ENCODE assay signal across 1 cellular context in the genomic region with DNA sequence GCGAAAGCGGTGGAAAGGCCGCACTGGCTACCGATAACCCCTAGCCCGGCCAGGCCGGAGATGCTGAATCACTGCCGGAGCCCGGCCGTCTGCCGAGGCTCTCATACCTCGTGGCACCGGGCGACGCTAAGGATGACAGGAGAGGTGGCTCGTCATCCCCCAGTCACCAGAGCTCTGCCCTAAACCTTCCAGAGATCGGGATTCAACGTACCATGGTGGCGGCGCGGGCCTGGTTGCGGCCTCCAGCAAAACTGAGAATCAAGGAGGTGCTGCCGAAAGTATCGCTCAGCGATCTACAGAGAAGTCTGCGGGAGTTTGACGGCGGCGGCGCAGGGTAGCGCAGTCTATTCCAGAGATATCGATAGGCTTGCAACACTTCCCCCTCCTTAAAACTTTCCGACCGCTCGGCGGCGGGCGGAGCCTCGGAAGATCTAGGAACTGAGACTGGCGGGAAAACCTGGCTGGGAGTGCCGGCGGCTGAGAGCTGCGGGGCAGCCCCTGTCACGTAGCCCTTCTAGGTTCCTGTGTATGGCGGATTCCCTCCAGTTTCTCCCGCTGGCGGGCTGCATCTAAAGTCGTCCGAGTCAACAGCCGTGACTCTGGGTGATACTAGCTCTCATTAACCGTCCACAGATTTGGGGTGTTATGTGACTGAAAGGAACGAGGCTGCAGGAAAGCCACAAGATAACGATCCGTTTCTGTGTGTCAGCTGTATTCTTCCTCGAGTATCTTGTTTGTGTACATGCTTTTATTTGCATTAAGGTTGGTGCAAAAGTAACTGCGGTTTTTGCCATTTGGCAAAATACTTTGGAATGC.
TF ChIP-seq lines count a peak whose summit lies in the region.

A gene (minus strand): TSS at position 301 of the 816 bp plus-strand sequence. CDS start 87 bp downstream, at position 214.

TF ChIP-seq in GM12878, 131 proteins besides CTCF, POLR2A, EP300 and RAD21 (continued from another document and continues in another):
- TF ChIP-seq, protein P1, sequence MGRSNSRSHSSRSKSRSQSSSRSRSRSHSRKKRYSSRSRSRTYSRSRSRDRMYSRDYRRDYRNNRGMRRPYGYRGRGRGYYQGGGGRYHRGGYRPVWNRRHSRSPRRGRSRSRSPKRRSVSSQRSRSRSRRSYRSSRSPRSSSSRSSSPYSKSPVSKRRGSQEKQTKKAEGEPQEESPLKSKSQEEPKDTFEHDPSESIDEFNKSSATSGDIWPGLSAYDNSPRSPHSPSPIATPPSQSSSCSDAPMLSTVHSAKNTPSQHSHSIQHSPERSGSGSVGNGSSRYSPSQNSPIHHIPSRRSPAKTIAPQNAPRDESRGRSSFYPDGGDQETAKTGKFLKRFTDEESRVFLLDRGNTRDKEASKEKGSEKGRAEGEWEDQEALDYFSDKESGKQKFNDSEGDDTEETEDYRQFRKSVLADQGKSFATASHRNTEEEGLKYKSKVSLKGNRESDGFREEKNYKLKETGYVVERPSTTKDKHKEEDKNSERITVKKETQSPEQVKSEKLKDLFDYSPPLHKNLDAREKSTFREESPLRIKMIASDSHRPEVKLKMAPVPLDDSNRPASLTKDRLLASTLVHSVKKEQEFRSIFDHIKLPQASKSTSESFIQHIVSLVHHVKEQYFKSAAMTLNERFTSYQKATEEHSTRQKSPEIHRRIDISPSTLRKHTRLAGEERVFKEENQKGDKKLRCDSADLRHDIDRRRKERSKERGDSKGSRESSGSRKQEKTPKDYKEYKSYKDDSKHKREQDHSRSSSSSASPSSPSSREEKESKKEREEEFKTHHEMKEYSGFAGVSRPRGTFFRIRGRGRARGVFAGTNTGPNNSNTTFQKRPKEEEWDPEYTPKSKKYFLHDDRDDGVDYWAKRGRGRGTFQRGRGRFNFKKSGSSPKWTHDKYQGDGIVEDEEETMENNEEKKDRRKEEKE (IDR thresholded peaks at IDR 0.05): no peak
- TF ChIP-seq CREM (IDR thresholded peaks at IDR 0.05; ENCODE audit: low read depth) (peak; percentile 79), SUZ12 (IDR thresholded peaks at IDR 0.05; ENCODE audit: unreplicated experiment) (no peak), STAT3 (IDR thresholded peaks at IDR 0.05; ENCODE audit: low read depth, low read length) (peak; percentile 60; the same call in 1 of the 2 replicates), CHD4 (IDR thresholded peaks at IDR 0.05) (no peak), IKZF2 (IDR thresholded peaks at IDR 0.05) (peak; percentile 93 to 94), ESRRA (IDR thresholded peaks at IDR 0.05; ENCODE audit: low read length) (no peak), PAX8 (IDR thresholded peaks at IDR 0.05) (no peak), TCF3 (IDR thresholded peaks at IDR 0.05; ENCODE audit: borderline replicate concordance, insufficient read depth, low read depth, low read length) (no peak), FOS (IDR thresholded peaks at IDR 0.05; ENCODE audit: borderline replicate concordance, extremely low read depth, insufficient read length) (no peak), ZNF207 (IDR thresholded peaks at IDR 0.05; ENCODE audit: borderline replicate concordance) (peak; percentile 96), MXI1 (IDR thresholded peaks at IDR 0.05; ENCODE audit: low read depth, low read length) (peak; percentile 89), SIX5 (IDR thresholded peaks at IDR 0.05; ENCODE audit: low read depth, low read length, severe bottlenecking) (peak; percentile 71), NFYA (IDR thresholded peaks at IDR 0.05; ENCODE audit: borderline replicate concordance, low read depth, low read length) (no peak), SP1 (IDR thresholded peaks at IDR 0.05; ENCODE audit: low read depth, low read length) (peak; percentile 88), JUND (IDR thresholded peaks at IDR 0.05; ENCODE audit: low read depth, low read length) (peak; percentile 52; the same call in 1 of the 2 replicates), RFX5 (IDR thresholded peaks at IDR 0.05; ENCODE audit: low read depth, low read length) (0 out of 2 replicates have a peak, but pooled peaks have one; percentile 43), SMAD1 (IDR thresholded peaks at IDR 0.05; ENCODE audit: low read depth, partially characterized antibody) (no peak), CEBPB (IDR thresholded peaks at IDR 0.05; ENCODE audit: borderline replicate concordance in 1 of 2, low read depth in 2 of 2, low read length in 2 of 2) (peak in 1 of 2 experiments; percentile 47; a peak in 1 of 4 replicates), BRCA1 (IDR thresholded peaks at IDR 0.05; ENCODE audit: low read depth, low read length) (no peak), EGR1 (IDR thresholded peaks at IDR 0.05; ENCODE audit: borderline replicate concordance in 1 of 2, low read depth in 2 of 2, low read length in 2 of 2) (peak; percentile 73 to 91), FOXK2 (IDR thresholded peaks at IDR 0.05) (peak; percentile 70), HDAC2 (IDR thresholded peaks at IDR 0.05) (no peak), HDAC6 (IDR thresholded peaks at IDR 0.05; ENCODE audit: unreplicated experiment) (no peak), CHD2 (IDR thresholded peaks at IDR 0.05; ENCODE audit: borderline replicate concordance, low read depth, low read length) (peak; percentile 87), BHLHE40 (IDR thresholded peaks at IDR 0.05; ENCODE audit: borderline replicate concordance in 1 of 2, low read depth in 2 of 2, low read length in 1 of 2) (peak; percentile 55 to 69; a peak in 3 of 4 replicates), CHD1 (IDR thresholded peaks at IDR 0.05; ENCODE audit: low read depth, low read length) (peak; percentile 35; the same call in 1 of the 2 replicates), TBL1XR1 (IDR thresholded peaks at IDR 0.05; ENCODE audit: low read depth, low read length) (peak; percentile 88), KDM1A (IDR thresholded peaks at IDR 0.05; ENCODE audit: borderline replicate concordance) (no peak)
- TF ChIP-seq, protein P2, sequence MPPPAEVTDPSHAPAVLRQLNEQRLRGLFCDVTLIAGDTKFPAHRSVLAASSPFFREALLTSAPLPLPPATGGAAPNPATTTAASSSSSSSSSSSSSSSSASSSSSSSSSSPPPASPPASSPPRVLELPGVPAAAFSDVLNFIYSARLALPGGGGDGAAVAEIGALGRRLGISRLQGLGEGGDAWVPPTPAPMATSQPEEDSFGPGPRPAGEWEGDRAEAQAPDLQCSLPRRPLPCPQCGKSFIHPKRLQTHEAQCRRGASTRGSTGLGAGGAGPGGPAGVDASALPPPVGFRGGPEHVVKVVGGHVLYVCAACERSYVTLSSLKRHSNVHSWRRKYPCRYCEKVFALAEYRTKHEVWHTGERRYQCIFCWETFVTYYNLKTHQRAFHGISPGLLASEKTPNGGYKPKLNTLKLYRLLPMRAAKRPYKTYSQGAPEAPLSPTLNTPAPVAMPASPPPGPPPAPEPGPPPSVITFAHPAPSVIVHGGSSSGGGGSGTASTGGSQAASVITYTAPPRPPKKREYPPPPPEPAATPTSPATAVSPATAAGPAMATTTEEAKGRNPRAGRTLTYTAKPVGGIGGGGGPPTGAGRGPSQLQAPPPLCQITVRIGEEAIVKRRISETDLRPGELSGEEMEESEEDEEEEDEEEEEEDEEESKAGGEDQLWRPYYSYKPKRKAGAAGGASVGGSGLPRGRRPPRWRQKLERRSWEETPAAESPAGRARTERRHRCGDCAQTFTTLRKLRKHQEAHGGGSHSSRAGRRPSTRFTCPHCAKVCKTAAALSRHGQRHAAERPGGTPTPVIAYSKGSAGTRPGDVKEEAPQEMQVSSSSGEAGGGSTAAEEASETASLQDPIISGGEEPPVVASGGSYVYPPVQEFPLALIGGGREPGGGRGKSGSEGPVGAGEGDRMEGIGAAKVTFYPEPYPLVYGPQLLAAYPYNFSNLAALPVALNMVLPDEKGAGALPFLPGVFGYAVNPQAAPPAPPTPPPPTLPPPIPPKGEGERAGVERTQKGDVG (CRISPR knock-in tag; IDR thresholded peaks at IDR 0.05): no peak
- TF ChIP-seq, protein P3, sequence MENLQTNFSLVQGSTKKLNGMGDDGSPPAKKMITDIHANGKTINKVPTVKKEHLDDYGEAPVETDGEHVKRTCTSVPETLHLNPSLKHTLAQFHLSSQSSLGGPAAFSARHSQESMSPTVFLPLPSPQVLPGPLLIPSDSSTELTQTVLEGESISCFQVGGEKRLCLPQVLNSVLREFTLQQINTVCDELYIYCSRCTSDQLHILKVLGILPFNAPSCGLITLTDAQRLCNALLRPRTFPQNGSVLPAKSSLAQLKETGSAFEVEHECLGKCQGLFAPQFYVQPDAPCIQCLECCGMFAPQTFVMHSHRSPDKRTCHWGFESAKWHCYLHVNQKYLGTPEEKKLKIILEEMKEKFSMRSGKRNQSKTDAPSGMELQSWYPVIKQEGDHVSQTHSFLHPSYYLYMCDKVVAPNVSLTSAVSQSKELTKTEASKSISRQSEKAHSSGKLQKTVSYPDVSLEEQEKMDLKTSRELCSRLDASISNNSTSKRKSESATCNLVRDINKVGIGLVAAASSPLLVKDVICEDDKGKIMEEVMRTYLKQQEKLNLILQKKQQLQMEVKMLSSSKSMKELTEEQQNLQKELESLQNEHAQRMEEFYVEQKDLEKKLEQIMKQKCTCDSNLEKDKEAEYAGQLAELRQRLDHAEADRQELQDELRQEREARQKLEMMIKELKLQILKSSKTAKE (IDR thresholded peaks at IDR 0.05; ENCODE audit: low read depth, poor library complexity, severe bottlenecking): peak; percentile 75
- TF ChIP-seq, protein P4, sequence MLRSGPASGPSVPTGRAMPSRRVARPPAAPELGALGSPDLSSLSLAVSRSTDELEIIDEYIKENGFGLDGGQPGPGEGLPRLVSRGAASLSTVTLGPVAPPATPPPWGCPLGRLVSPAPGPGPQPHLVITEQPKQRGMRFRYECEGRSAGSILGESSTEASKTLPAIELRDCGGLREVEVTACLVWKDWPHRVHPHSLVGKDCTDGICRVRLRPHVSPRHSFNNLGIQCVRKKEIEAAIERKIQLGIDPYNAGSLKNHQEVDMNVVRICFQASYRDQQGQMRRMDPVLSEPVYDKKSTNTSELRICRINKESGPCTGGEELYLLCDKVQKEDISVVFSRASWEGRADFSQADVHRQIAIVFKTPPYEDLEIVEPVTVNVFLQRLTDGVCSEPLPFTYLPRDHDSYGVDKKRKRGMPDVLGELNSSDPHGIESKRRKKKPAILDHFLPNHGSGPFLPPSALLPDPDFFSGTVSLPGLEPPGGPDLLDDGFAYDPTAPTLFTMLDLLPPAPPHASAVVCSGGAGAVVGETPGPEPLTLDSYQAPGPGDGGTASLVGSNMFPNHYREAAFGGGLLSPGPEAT (IDR thresholded peaks at IDR 0.05; ENCODE audit: low read depth): peak; percentile 99
- TF ChIP-seq, protein P5, sequence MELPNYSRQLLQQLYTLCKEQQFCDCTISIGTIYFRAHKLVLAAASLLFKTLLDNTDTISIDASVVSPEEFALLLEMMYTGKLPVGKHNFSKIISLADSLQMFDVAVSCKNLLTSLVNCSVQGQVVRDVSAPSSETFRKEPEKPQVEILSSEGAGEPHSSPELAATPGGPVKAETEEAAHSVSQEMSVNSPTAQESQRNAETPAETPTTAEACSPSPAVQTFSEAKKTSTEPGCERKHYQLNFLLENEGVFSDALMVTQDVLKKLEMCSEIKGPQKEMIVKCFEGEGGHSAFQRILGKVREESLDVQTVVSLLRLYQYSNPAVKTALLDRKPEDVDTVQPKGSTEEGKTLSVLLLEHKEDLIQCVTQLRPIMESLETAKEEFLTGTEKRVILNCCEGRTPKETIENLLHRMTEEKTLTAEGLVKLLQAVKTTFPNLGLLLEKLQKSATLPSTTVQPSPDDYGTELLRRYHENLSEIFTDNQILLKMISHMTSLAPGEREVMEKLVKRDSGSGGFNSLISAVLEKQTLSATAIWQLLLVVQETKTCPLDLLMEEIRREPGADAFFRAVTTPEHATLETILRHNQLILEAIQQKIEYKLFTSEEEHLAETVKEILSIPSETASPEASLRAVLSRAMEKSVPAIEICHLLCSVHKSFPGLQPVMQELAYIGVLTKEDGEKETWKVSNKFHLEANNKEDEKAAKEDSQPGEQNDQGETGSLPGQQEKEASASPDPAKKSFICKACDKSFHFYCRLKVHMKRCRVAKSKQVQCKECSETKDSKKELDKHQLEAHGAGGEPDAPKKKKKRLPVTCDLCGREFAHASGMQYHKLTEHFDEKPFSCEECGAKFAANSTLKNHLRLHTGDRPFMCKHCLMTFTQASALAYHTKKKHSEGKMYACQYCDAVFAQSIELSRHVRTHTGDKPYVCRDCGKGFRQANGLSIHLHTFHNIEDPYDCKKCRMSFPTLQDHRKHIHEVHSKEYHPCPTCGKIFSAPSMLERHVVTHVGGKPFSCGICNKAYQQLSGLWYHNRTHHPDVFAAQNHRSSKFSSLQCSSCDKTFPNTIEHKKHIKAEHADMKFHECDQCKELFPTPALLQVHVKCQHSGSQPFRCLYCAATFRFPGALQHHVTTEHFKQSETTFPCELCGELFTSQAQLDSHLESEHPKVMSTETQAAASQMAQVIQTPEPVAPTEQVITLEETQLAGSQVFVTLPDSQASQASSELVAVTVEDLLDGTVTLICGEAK (IDR thresholded peaks at IDR 0.05; ENCODE audit: borderline replicate concordance): peak; percentile 65
- TF ChIP-seq, protein P6, sequence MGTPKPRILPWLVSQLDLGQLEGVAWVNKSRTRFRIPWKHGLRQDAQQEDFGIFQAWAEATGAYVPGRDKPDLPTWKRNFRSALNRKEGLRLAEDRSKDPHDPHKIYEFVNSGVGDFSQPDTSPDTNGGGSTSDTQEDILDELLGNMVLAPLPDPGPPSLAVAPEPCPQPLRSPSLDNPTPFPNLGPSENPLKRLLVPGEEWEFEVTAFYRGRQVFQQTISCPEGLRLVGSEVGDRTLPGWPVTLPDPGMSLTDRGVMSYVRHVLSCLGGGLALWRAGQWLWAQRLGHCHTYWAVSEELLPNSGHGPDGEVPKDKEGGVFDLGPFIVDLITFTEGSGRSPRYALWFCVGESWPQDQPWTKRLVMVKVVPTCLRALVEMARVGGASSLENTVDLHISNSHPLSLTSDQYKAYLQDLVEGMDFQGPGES (IDR thresholded peaks at IDR 0.05): peak; percentile 69; the same call in 1 of the 2 replicates
- TF ChIP-seq, protein P7, sequence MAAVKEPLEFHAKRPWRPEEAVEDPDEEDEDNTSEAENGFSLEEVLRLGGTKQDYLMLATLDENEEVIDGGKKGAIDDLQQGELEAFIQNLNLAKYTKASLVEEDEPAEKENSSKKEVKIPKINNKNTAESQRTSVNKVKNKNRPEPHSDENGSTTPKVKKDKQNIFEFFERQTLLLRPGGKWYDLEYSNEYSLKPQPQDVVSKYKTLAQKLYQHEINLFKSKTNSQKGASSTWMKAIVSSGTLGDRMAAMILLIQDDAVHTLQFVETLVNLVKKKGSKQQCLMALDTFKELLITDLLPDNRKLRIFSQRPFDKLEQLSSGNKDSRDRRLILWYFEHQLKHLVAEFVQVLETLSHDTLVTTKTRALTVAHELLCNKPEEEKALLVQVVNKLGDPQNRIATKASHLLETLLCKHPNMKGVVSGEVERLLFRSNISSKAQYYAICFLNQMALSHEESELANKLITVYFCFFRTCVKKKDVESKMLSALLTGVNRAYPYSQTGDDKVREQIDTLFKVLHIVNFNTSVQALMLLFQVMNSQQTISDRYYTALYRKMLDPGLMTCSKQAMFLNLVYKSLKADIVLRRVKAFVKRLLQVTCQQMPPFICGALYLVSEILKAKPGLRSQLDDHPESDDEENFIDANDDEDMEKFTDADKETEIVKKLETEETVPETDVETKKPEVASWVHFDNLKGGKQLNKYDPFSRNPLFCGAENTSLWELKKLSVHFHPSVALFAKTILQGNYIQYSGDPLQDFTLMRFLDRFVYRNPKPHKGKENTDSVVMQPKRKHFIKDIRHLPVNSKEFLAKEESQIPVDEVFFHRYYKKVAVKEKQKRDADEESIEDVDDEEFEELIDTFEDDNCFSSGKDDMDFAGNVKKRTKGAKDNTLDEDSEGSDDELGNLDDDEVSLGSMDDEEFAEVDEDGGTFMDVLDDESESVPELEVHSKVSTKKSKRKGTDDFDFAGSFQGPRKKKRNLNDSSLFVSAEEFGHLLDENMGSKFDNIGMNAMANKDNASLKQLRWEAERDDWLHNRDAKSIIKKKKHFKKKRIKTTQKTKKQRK (IDR thresholded peaks at IDR 0.05; ENCODE audit: low read depth, low read length): peak; percentile 79
